In genomic region chr10:114408968-114409444, GRCh38 we compare ENCODE assay signal across 1 cellular context.
TF ChIP-seq lines count a peak whose summit lies in the region.

No MANE protein-coding gene starts in this region.

TF ChIP-seq in GM12878, 131 proteins besides CTCF, POLR2A, EP300 and RAD21:
- TF ChIP-seq REST (IDR thresholded peaks at IDR 0.05; ENCODE audit: low read depth, low read length) (no peak), KAT2A (conservative IDR thresholded peaks at IDR 0.05; ENCODE audit: control insufficient read depth, low read depth, low read length) (no peak), SKIL (IDR thresholded peaks at IDR 0.05; ENCODE audit: low read depth, poor library complexity, severe bottlenecking) (no peak), CHD2 (IDR thresholded peaks at IDR 0.05; ENCODE audit: borderline replicate concordance, low read depth, low read length) (no peak), HDGF (IDR thresholded peaks at IDR 0.05) (no peak), ZSCAN29 (IDR thresholded peaks at IDR 0.05) (no peak), MLLT1 (IDR thresholded peaks at IDR 0.05) (no peak), ZNF384 (IDR thresholded peaks at IDR 0.05; ENCODE audit: borderline replicate concordance, low read depth, low read length) (no peak), IKZF2 (IDR thresholded peaks at IDR 0.05) (no peak), E2F4 (IDR thresholded peaks at IDR 0.05; ENCODE audit: low read depth, low read length) (no peak), PAX5 (IDR thresholded peaks at IDR 0.05; ENCODE audit: borderline replicate concordance, low read depth, low read length) (no peak), FOXM1 (IDR thresholded peaks at IDR 0.05; ENCODE audit: low read depth, low read length) (no peak), PML (IDR thresholded peaks at IDR 0.05; ENCODE audit: low read length) (no peak), SREBF1 (IDR thresholded peaks at IDR 0.05; ENCODE audit: low read length) (no peak), BCL11A (IDR thresholded peaks at IDR 0.05; ENCODE audit: low read depth, low read length) (no peak), SMARCA5 (IDR thresholded peaks at IDR 0.05) (no peak), IRF4 (IDR thresholded peaks at IDR 0.05; ENCODE audit: low read depth, low read length) (no peak), KDM1A (IDR thresholded peaks at IDR 0.05; ENCODE audit: borderline replicate concordance) (no peak)
TF ChIP-seq in GM12878: peak in this region for 0.
